Comparison of ENCODE assay signal across 9 cellular contexts in genomic region chr12:89856431-89856830, GRCh38.
DNase-seq lines count a peak whose midpoint lies in the region; ATAC-seq and TF ChIP-seq lines count a peak whose summit lies in the region.
"Had no signal": no experiment of that assay in that cellular context is flagged by ENCODE, and none has a peak within 500 bp of the region (broad histone marks: within the 10 kb centered on the region; RNA-seq: fewer than 3 reads in every experiment).

No MANE protein-coding gene starts in this region.

- peaks cover 21 to 24% of the 10 kb centered on the region in 2 donors for H3K4me1 Mint-ChIP-seq in effector memory CD8-positive, alpha-beta T cell (ENCODE audit: low read depth in 2 of 2)
- H3K4me1 Mint-ChIP-seq: nephron had no signal

- ATAC-seq in GM18519 (IDR thresholded peaks at IDR 0.05; ENCODE audit: low FRiP score, unreplicated experiment) = peak; percentile 88
- peak; percentile 68 for ATAC-seq in effector memory CD8-positive, alpha-beta T cell (replicated peaks)

- H3K79me2 ChIP-seq in MM.1S (ENCODE audit: low read length) = no peaks in the 10 kb centered on the region

- H3K4me2 ChIP-seq in MM.1S (ENCODE audit: low read depth, low read length) = peak overlapping the region; percentile 1; the same call in 1 of the 2 replicates

- peaks cover 5% of the 10 kb centered on the region for H3K4me1 ChIP-seq in MM.1S (ENCODE audit: low read length)

- no peaks in the 10 kb centered on the region for H3K9me3 ChIP-seq in MM.1S (replicated peaks; ENCODE audit: insufficient read depth, low read length)
- no peaks in the 10 kb centered on the region for H3K9me3 ChIP-seq in MG63

- H2AFZ ChIP-seq in MM.1S (ENCODE audit: low read length) = no peak overlapping the region

- H3K9me3 Mint-ChIP-seq in effector memory CD8-positive, alpha-beta T cell = no peaks in the 10 kb centered on the region
- H3K9me3 Mint-ChIP-seq: nephron had no signal

- peak overlapping the region in 1 of 2 donors; percentile 39 for H3K27ac Mint-ChIP-seq in effector memory CD8-positive, alpha-beta T cell
- H3K27ac Mint-ChIP-seq: nephron had no signal

- no peaks in the 10 kb centered on the region for H4K20me1 ChIP-seq in MM.1S (ENCODE audit: insufficient read depth, low read length)

- H3K4me3 ChIP-seq in HFF-Myc (replicated peaks; ENCODE audit: low read depth, low read length) = no peak overlapping the region
- no peak overlapping the region for H3K4me3 ChIP-seq in MM.1S (ENCODE audit: low read length)
- H3K4me3 ChIP-seq in MG63 = no peak overlapping the region

- H3K9ac ChIP-seq in MM.1S (ENCODE audit: low read length) = no peak overlapping the region

- H3K27ac ChIP-seq in MM.1S (ENCODE audit: low read length) (no peak overlapping the region), substantia nigra (ENCODE audit: low read depth, low read length, poor library complexity, severe bottlenecking) (no peak overlapping the region)

- TF ChIP-seq CTCF in HFF-Myc (IDR thresholded peaks at IDR 0.05; ENCODE audit: low read depth, low read length, missing control alignments) (no peak), MM.1S (IDR thresholded peaks at IDR 0.05; ENCODE audit: low read length) (no peak)

- H3K36me3 ChIP-seq in MM.1S (replicated peaks; ENCODE audit: insufficient read depth, low read length) (no peaks in the 10 kb centered on the region), MG63 (no peaks in the 10 kb centered on the region)

- H3K4me3 Mint-ChIP-seq in effector memory CD8-positive, alpha-beta T cell = no peak overlapping the region
- H3K4me3 Mint-ChIP-seq: nephron had no signal

- no peaks in the 10 kb centered on the region for H3K27me3 Mint-ChIP-seq in effector memory CD8-positive, alpha-beta T cell

- no peaks in the 10 kb centered on the region for H3F3A ChIP-seq in MM.1S (ENCODE audit: insufficient read depth, low read length)

- no peaks in the 10 kb centered on the region for H3K9me2 ChIP-seq in MM.1S (replicated peaks; ENCODE audit: insufficient read depth, low read length)

- H3K27me3 ChIP-seq in MM.1S (replicated peaks; ENCODE audit: insufficient read depth, low read length) (no peaks in the 10 kb centered on the region), MG63 (no peaks in the 10 kb centered on the region)

- DNase-seq in HFF-Myc (ENCODE audit: extremely low read depth, low read depth) (peak; percentile 26), MM.1S (peak; percentile 59), MG63 (no peak), Ammon's horn (ENCODE audit: low spot score) (no peak), NCI-H2029 (lab: John Stamatoyannopoulos, UW) (no peak), substantia nigra (lab: John Stamatoyannopoulos, UW) (no peak)
- no peak for DNase-seq in effector memory CD8-positive, alpha-beta T cell

- H3K36me3 Mint-ChIP-seq in effector memory CD8-positive, alpha-beta T cell (ENCODE audit: insufficient read depth) = peaks cover 3% of the 10 kb centered on the region

Comparison
In these comparisons a context has a peak if more than half of its experiments do, and no peak if none do; other contexts are left out.
1. DNase-seq: peak in HFF-Myc (single experiment) and MM.1S (single experiment); none in effector memory CD8-positive, alpha-beta T cell (0 of 3), MG63 (single experiment), Ammon's horn (single experiment), NCI-H2029 (single experiment) and substantia nigra (0 of 49).